Comparison of ENCODE assay signal across 11 cellular contexts in the genomic region with DNA sequence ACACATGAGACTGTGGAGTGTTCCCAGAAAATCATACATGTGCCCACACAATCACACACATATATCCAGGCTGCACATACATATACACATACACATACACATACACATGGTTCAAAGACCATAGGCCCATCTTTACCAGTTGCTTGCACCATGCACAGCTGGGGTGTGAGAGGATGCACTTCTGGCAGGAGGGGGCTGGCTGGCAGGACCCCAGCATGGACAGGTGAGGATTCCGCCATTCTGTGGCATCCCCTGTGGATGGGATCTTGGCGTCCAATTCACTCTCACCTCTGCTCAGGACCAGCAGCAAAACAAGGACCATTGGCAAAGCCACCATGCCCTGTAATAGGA. TPM values are rescaled to one million over a fixed set of nuclear protein-coding genes. Genes with fewer than 3 reads are reported as not detected.
A peak's percentile ranks its signal among the peaks of the same experiment; 100 is the strongest.
DNase-seq lines count a peak whose midpoint lies in the region; ATAC-seq and FAIRE-seq lines count a peak whose summit lies in the region.
"Had no signal": no experiment of that assay in that cellular context is flagged by ENCODE, and none has a peak within 500 bp of the region (broad histone marks: within the 10 kb centered on the region; RNA-seq: fewer than 3 reads in every experiment).

No MANE protein-coding gene starts in this region.

- H3K27me3 ChIP-seq in CD8-positive, alpha-beta memory T cell (ENCODE audit: insufficient read depth, low read length, poor library complexity, severe bottlenecking): no peaks in the 10 kb centered on the region

- H3K27ac ChIP-seq in CD8-positive, alpha-beta memory T cell (ENCODE audit: low read depth, low read length): peak overlapping the region; percentile 13

- peaks cover 63 to 84% (median 73%) of the 10 kb centered on the region in 3 donors for H3K4me1 Mint-ChIP-seq in CD8-positive, alpha-beta memory T cell
- H3K4me1 Mint-ChIP-seq in activated T-helper 2 cell treated with anti-CD3 and anti-CD28 coated beads, Interferon-gamma antibody, Interleukin-2, Interleukin-4, amounts not matched to agents 10 μg/mL and 5 μg/mL and 100 μg/mL, durations not matched to agents 14 hours and 24 hours and 36 hours (ENCODE audit: low read depth): peaks cover 45% of the 10 kb centered on the region

- H3K4me3 ChIP-seq in CD8-positive, alpha-beta memory T cell (ENCODE audit: low read length): peak overlapping the region; percentile 9

- H3K4me3 Mint-ChIP-seq in CD8-positive, alpha-beta memory T cell: peak overlapping the region; percentile 40 to 79 (median 71)
- peak overlapping the region; percentile 27 for H3K4me3 Mint-ChIP-seq in activated T-helper 2 cell treated with anti-CD3 and anti-CD28 coated beads, Interferon-gamma antibody, Interleukin-2, Interleukin-4, amounts not matched to agents 10 μg/mL and 5 μg/mL and 100 μg/mL, durations not matched to agents 14 hours and 24 hours and 36 hours (ENCODE audit: low read depth)

- H3K36me3 Mint-ChIP-seq in CD8-positive, alpha-beta memory T cell: peaks cover 12 to 63% (median 26%) of the 10 kb centered on the region in 3 donors
- peaks cover 56% of the 10 kb centered on the region for H3K36me3 Mint-ChIP-seq in activated T-helper 2 cell treated with anti-CD3 and anti-CD28 coated beads, Interferon-gamma antibody, Interleukin-2, Interleukin-4, amounts not matched to agents 10 μg/mL and 5 μg/mL and 100 μg/mL, durations not matched to agents 14 hours and 24 hours and 36 hours (ENCODE audit: low read depth)

- CTCF ChIA-PET in CD8-positive, alpha-beta memory T cell (lab: Charles Lee): interaction anchor here (3.9 to 7.2 kb wide), 2 partner anchors 11 to 19 kb away, joined by 18 to 57 read pairs; partner anchors contain the start of genes CSAD and ZNF740

- DNase-seq in CD8-positive, alpha-beta memory T cell: no peak
- no peak for DNase-seq in activated T-helper 2 cell treated with anti-CD3 and anti-CD28 coated beads, Interferon-gamma antibody, Interleukin-2, Interleukin-4, amounts not matched to agents 10 μg/mL and 5 μg/mL and 100 μg/mL, durations not matched to agents 14 hours and 24 hours and 36 hours (ENCODE audit: low spot score)
- no peak for DNase-seq in stimulated activated naive CD4-positive, alpha-beta T cell (lab: John Stamatoyannopoulos, UW)
- DNase-seq in HTR-8/SVneo (ENCODE audit: insufficient read length, low spot score) (no peak), COR-L47 (lab: John Stamatoyannopoulos, UW) (no peak), iPS-NIHi11 (ENCODE audit: low spot score) (no peak)
- DNase-seq: anterior cingulate cortex, NCI-H2107 had no signal

- intact Hi-C loops in activated T-helper 2 cell treated with anti-CD3 and anti-CD28 coated beads, Interferon-gamma antibody, Interleukin-2, Interleukin-4, amounts not matched to agents 10 μg/mL and 5 μg/mL and 100 μg/mL, durations not matched to agents 14 hours and 24 hours and 36 hours (cut with micrococcal nuclease): loop anchor here (2.0 to 10.0 kb wide), 3 partner anchors 19 to 305 kb away; partner anchors contain the start of genes CSAD, NPFF, TARBP2 and ZNF740

- ATAC-seq in GM19372 (IDR thresholded peaks at IDR 0.05; ENCODE audit: low read depth, unreplicated experiment): peak; percentile 23
- peak; percentile 17 for ATAC-seq in HG03196 (IDR thresholded peaks at IDR 0.05; ENCODE audit: unreplicated experiment)
- ATAC-seq: HCT116 had no signal

- H3K4me1 ChIP-seq in CD8-positive, alpha-beta memory T cell (ENCODE audit: insufficient read depth, low read length): peaks cover 84% of the 10 kb centered on the region

- H3K9me3 ChIP-seq in CD8-positive, alpha-beta memory T cell (ENCODE audit: low read length): no peaks in the 10 kb centered on the region

- no peaks in the 10 kb centered on the region for H3K9me3 Mint-ChIP-seq in CD8-positive, alpha-beta memory T cell
- H3K9me3 Mint-ChIP-seq in activated T-helper 2 cell treated with anti-CD3 and anti-CD28 coated beads, Interferon-gamma antibody, Interleukin-2, Interleukin-4, amounts not matched to agents 10 μg/mL and 5 μg/mL and 100 μg/mL, durations not matched to agents 14 hours and 24 hours and 36 hours: no peaks in the 10 kb centered on the region

- peak overlapping the region; percentile 29 to 92 (median 80) for H3K27ac Mint-ChIP-seq in CD8-positive, alpha-beta memory T cell
- peak overlapping the region; percentile 80 for H3K27ac Mint-ChIP-seq in activated T-helper 2 cell treated with anti-CD3 and anti-CD28 coated beads, Interferon-gamma antibody, Interleukin-2, Interleukin-4, amounts not matched to agents 10 μg/mL and 5 μg/mL and 100 μg/mL, durations not matched to agents 14 hours and 24 hours and 36 hours

- POLR2A ChIA-PET in CD8-positive, alpha-beta memory T cell (lab: Charles Lee): interaction anchor here (0.6 to 1.3 kb wide), 4 partner anchors 8 to 99 kb away, joined by 3 to 5 read pairs (median 4); partner anchors contain the start of gene MYG1

- no peaks in the 10 kb centered on the region for H3K27me3 Mint-ChIP-seq in CD8-positive, alpha-beta memory T cell
- no peaks in the 10 kb centered on the region for H3K27me3 Mint-ChIP-seq in activated T-helper 2 cell treated with anti-CD3 and anti-CD28 coated beads, Interferon-gamma antibody, Interleukin-2, Interleukin-4, amounts not matched to agents 10 μg/mL and 5 μg/mL and 100 μg/mL, durations not matched to agents 14 hours and 24 hours and 36 hours (ENCODE audit: low read depth)

- H3K36me3 ChIP-seq in CD8-positive, alpha-beta memory T cell (ENCODE audit: insufficient read depth, low read length): peaks cover 32% of the 10 kb centered on the region

- no peak for FAIRE-seq in HTR-8/SVneo (lab: Jason Lieb, UNC)

RNA-seq across cellular contexts. Expression of gene ITGB7, which starts 7.0 kb away (rescaled TPM):
- 100 to 1,000 TPM; 339 TPM for total RNA-seq in CD8-positive, alpha-beta memory T cell
- polyA plus RNA-seq in CD8-positive, alpha-beta memory T cell: 292 TPM
- total RNA-seq in activated T-helper 2 cell treated with anti-CD3 and anti-CD28 coated beads, Interferon-gamma antibody, Interleukin-2, Interleukin-4, amounts not matched to agents 10 μg/mL and 5 μg/mL and 100 μg/mL, durations not matched to agents 14 hours and 24 hours and 36 hours: 200 and 208 TPM in 2 replicates

RNA-seq across cellular contexts. Expression of gene CSAD, which starts 19.4 kb away (rescaled TPM):
- total RNA-seq in CD8-positive, alpha-beta memory T cell: 10 to 100 TPM; 15.8 to 18.7 TPM
- 0.70 TPM for polyA plus RNA-seq in CD8-positive, alpha-beta memory T cell
- 20.2 TPM in 2 replicates for total RNA-seq in activated T-helper 2 cell treated with anti-CD3 and anti-CD28 coated beads, Interferon-gamma antibody, Interleukin-2, Interleukin-4, amounts not matched to agents 10 μg/mL and 5 μg/mL and 100 μg/mL, durations not matched to agents 14 hours and 24 hours and 36 hours

RNA-seq across cellular contexts. Expression of gene ZNF740, which starts 19.6 kb away (rescaled TPM):
- total RNA-seq in CD8-positive, alpha-beta memory T cell: 10 to 100 TPM; 50.4 to 52.0 TPM
- polyA plus RNA-seq in CD8-positive, alpha-beta memory T cell: 3.3 TPM
- total RNA-seq in activated T-helper 2 cell treated with anti-CD3 and anti-CD28 coated beads, Interferon-gamma antibody, Interleukin-2, Interleukin-4, amounts not matched to agents 10 μg/mL and 5 μg/mL and 100 μg/mL, durations not matched to agents 14 hours and 24 hours and 36 hours: 44.9 and 45.5 TPM in 2 replicates

RNA-seq across cellular contexts. Expression of gene RARG, which starts 31.9 kb away (rescaled TPM):
- 10 to 100 TPM; 67.0 to 68.4 TPM for total RNA-seq in CD8-positive, alpha-beta memory T cell
- polyA plus RNA-seq in CD8-positive, alpha-beta memory T cell: 15.4 TPM
- 38.5 and 40.1 TPM in 2 replicates for total RNA-seq in activated T-helper 2 cell treated with anti-CD3 and anti-CD28 coated beads, Interferon-gamma antibody, Interleukin-2, Interleukin-4, amounts not matched to agents 10 μg/mL and 5 μg/mL and 100 μg/mL, durations not matched to agents 14 hours and 24 hours and 36 hours
